In the genomic region with DNA sequence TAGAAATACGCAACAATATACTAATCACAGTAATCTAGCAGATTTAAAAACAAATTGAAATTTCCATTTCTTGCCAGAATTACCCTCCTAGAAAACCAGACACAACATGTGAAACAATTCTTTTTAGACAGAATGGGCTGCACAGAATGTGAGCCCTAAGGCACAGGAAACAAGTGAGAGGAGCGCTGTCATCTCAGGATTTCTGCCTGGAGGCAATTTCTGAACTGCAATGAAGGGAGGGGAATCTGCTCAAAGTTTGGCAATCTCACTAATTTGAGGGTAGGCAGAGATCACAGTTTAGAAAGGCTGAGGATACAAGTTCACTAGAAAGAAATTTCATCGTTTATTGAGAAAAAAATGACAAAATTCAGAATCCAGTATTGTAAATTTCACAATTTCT, we compare ENCODE assay signal across 37 cellular contexts.
"Had no signal": no experiment of that assay in that cellular context is flagged by ENCODE, and none has a peak within 500 bp of the region (broad histone marks: within the 10 kb centered on the region; RNA-seq: fewer than 3 reads in every experiment).

No MANE protein-coding gene starts in this region.

- H3K4me1 ChIP-seq: esophagus muscularis mucosa, gastrocnemius medialis, lower lobe of right lung, prostate gland, uterus had no signal

- ATAC-seq: gastrocnemius medialis; left lobe of liver; lower lobe of right lung; mucosa of descending colon; sciatic nerve; stimulated activated effector memory CD8-positive, alpha-beta T cell treated with anti-CD3 and anti-CD28 coated beads, Interleukin-12 subunit alpha, Interleukin-12 subunit beta, amount 100 ng/mL, for 72 hours had no signal

- H3K27ac Mint-ChIP-seq: activated naive CD4-positive, alpha-beta T cell treated with anti-CD3 and anti-CD28 coated beads, Interleukin-2, amount 10 ng/mL, durations not matched to agents 7 days and 5 days; activated naive CD8-positive, alpha-beta T cell treated with anti-CD3 and anti-CD28 coated beads, Interleukin-2, amount 10 ng/mL, durations not matched to agents 7 days and 5 days; activated T-helper 1 cell treated with anti-CD3 and anti-CD28 coated beads, Interleukin-12 subunit alpha, Interleukin-12 subunit beta, Interleukin-2, Interleukin-4 antibody, amounts not matched to agents 30 ng/mL and 10 ng/mL and 1 ng/mL, durations not matched to agents 14 hours and 24 hours and 36 hours; nephron; stimulated activated effector memory CD8-positive, alpha-beta T cell treated with anti-CD3 and anti-CD28 coated beads, Interleukin-12 subunit alpha, Interleukin-12 subunit beta, amount 100 ng/mL, for 72 hours; stimulated activated naive CD8-positive, alpha-beta T cell treated with anti-CD3 and anti-CD28 coated beads, Interleukin-15, Interleukin-2, amounts not matched to agents 100 ng/mL and 50 ng/mL, for 24 hours; T-helper 1 cell treated with Interleukin-12 subunit alpha and Interleukin-12 subunit beta and Interleukin-4 antibody, amounts not matched to agents 30 μg/mL and 1 μg/mL, for 36 hours; type B pancreatic cell had no signal

- H3K4me1 Mint-ChIP-seq: activated naive CD4-positive, alpha-beta T cell treated with anti-CD3 and anti-CD28 coated beads, Interleukin-2, amount 10 ng/mL, durations not matched to agents 7 days and 5 days; activated naive CD8-positive, alpha-beta T cell treated with anti-CD3 and anti-CD28 coated beads, Interleukin-2, amount 10 ng/mL, durations not matched to agents 7 days and 5 days; nephron; stimulated activated effector memory CD8-positive, alpha-beta T cell treated with anti-CD3 and anti-CD28 coated beads, Interleukin-12 subunit alpha, Interleukin-12 subunit beta, amount 100 ng/mL, for 72 hours had no signal

- H3K27me3 ChIP-seq: brain microvascular endothelial cell, esophagus muscularis mucosa, gastrocnemius medialis, neutrophil, ovary, uterus had no signal

- H3K9me3 ChIP-seq: gastrocnemius medialis, ovary, prostate gland, uterus had no signal

- H3K36me3 Mint-ChIP-seq: stimulated activated effector memory CD8-positive, alpha-beta T cell treated with anti-CD3 and anti-CD28 coated beads, Interleukin-12 subunit alpha, Interleukin-12 subunit beta, amount 100 ng/mL, for 72 hours had no signal

- H3K4me3 ChIP-seq: esophagus muscularis mucosa, gastrocnemius medialis, lower lobe of right lung, mucosa of descending colon, ovary, prostate gland, skin epidermis, thoracic aorta, uterus had no signal

- H3K27me3 Mint-ChIP-seq: activated naive CD4-positive, alpha-beta T cell treated with anti-CD3 and anti-CD28 coated beads, Interleukin-2, amount 10 ng/mL, durations not matched to agents 7 days and 5 days; stimulated activated naive CD8-positive, alpha-beta T cell treated with anti-CD3 and anti-CD28 coated beads, Interleukin-15, Interleukin-2, amounts not matched to agents 100 ng/mL and 50 ng/mL, for 24 hours; type B pancreatic cell had no signal

- FAIRE-seq: astrocyte, TTC549 had no signal

- H3K4me3 Mint-ChIP-seq: activated naive CD4-positive, alpha-beta T cell treated with anti-CD3 and anti-CD28 coated beads, Interleukin-2, amount 10 ng/mL, durations not matched to agents 7 days and 5 days; activated naive CD8-positive, alpha-beta T cell treated with anti-CD3 and anti-CD28 coated beads, Interleukin-2, amount 10 ng/mL, durations not matched to agents 7 days and 5 days; activated T-helper 1 cell treated with anti-CD3 and anti-CD28 coated beads, Interleukin-12 subunit alpha, Interleukin-12 subunit beta, Interleukin-2, Interleukin-4 antibody, amounts not matched to agents 30 ng/mL and 10 ng/mL and 1 ng/mL, durations not matched to agents 14 hours and 24 hours and 36 hours; nephron; stimulated activated effector memory CD8-positive, alpha-beta T cell treated with anti-CD3 and anti-CD28 coated beads, Interleukin-12 subunit alpha, Interleukin-12 subunit beta, amount 100 ng/mL, for 72 hours; stimulated activated naive CD8-positive, alpha-beta T cell treated with anti-CD3 and anti-CD28 coated beads, Interleukin-15, Interleukin-2, amounts not matched to agents 100 ng/mL and 50 ng/mL, for 24 hours; T-helper 1 cell treated with Interleukin-12 subunit alpha and Interleukin-12 subunit beta and Interleukin-4 antibody, amounts not matched to agents 30 μg/mL and 1 μg/mL, for 36 hours; type B pancreatic cell had no signal

- H3K36me3 ChIP-seq: brain microvascular endothelial cell, esophagus muscularis mucosa, lower lobe of right lung, neutrophil, ovary, prostate gland, thoracic aorta had no signal

- H3K27ac ChIP-seq: brain microvascular endothelial cell, esophagus muscularis mucosa, gastrocnemius medialis, lower lobe of right lung, neutrophil, ovary, prostate gland, skin epidermis, thoracic aorta, uterus, VCaP had no signal

- DNase-seq: activated CD4-positive, alpha-beta T cell treated with anti-CD3 and anti-CD28 coated beads for 4 hours; activated CD4-positive, alpha-beta T cell treated with anti-CD3 and anti-CD28 coated beads, Interleukin-2, amount 50 U/mL, for 48 hours; activated CD8-positive, alpha-beta memory T cell treated with anti-CD3 and anti-CD28 coated beads for 24 hours; activated gamma-delta T cell; activated naive CD4-positive, alpha-beta T cell treated with anti-CD3 and anti-CD28 coated beads, Interleukin-2, amount 10 ng/mL, durations not matched to agents 7 days and 5 days; activated naive CD8-positive, alpha-beta T cell treated with anti-CD3 and anti-CD28 coated beads, Interleukin-2, amount 10 ng/mL, durations not matched to agents 7 days and 5 days; activated T-cell treated with anti-CD3 and anti-CD28 coated beads, Interleukin-2, amount 50 U/mL, for 1 hour; brain microvascular endothelial cell; central memory CD4-positive, alpha-beta T cell; gastrocnemius medialis; glutamatergic neuron; hippocampal formation; kidney glomerular epithelial cell; lower lobe of right lung; mucosa of descending colon; ovary; retina; stimulated activated CD4-positive, alpha-beta T cell treated with anti-CD3 and anti-CD28 coated beads, Interleukin-12 subunit alpha, Interleukin-12 subunit beta, amount 100 ng/mL, for 4 hours; stimulated activated CD4-positive, alpha-beta T cell treated with anti-CD3 and anti-CD28 coated beads, Interleukin-4, amount 100 ng/mL, for 24 hours; T-helper 9 cell; uterus had no signal
